In the genomic region with DNA sequence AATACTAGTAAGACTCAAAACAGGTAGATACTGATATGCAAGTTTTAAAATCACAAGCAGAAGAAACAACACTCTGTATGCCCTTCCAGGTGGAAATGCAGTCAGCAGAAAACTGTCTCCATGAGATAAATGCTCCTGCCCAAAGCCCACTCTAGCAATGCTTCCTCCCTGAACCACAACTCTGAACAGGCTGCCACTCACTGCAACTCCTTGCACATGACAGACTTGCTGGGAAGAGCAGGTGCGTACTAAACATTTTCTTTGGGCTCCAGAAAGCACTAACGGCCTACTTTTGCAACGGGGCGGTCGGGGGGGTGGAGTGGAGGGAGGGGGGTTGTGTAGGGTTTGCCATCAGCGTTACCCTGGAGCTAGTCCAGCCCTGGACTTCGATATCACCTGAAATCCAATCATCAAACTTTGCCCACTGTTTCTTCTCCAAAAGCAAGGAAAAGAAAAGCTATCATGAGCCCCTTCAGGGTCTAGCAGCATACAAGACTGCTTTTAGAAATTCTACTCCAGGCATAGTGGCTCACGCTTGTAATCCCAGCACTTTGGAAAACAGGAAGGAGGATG, we compare ENCODE assay signal across 11 cellular contexts. TPM values are rescaled to one million over a fixed set of nuclear protein-coding genes. Genes with fewer than 3 reads are reported as not detected.
DNase-seq lines count a peak whose midpoint lies in the region; ATAC-seq and TF ChIP-seq lines count a peak whose summit lies in the region.
"Had no signal": no experiment of that assay in that cellular context is flagged by ENCODE, and none has a peak within 500 bp of the region (broad histone marks: within the 10 kb centered on the region; RNA-seq: fewer than 3 reads in every experiment).

No MANE protein-coding gene starts in this region.

- 40 to 53% methylated on average over 8 of the region's 8 CpGs for WGBS in heart right ventricle, 2 donors
- WGBS in urinary bladder = 53% methylated on average over 8 of the region's 8 CpGs

- H3K27me3 ChIP-seq in cardiac muscle cell = no peaks in the 10 kb centered on the region
- H3K27me3 ChIP-seq in heart right ventricle = no peaks in the 10 kb centered on the region
- H3K27me3 ChIP-seq in lower lobe of right lung (ENCODE audit: low read depth) = no peaks in the 10 kb centered on the region

- peak overlapping the region; percentile 89 for H3K27ac ChIP-seq in cardiac muscle cell
- peak overlapping the region in 2 of 10 donors; percentile 5 to 49 for H3K27ac ChIP-seq in heart right ventricle
- peak overlapping the region; percentile 6 for H3K27ac ChIP-seq in urinary bladder (ENCODE audit: low read depth)
- no peak overlapping the region for H3K27ac ChIP-seq in lower lobe of right lung

- DNase-seq in cardiac muscle cell (ENCODE audit: low read depth in 1 of 2, low spot score in 1 of 2) (no peak), heart right ventricle (no peak), UCSD-AML1 (lab: John Stamatoyannopoulos, UW; ENCODE audit: unreplicated experiment) (peak; percentile 45), left colon (no peak), lower lobe of right lung (no peak), posterior vena cava (ENCODE audit: low spot score) (no peak)
- DNase-seq: activated CD8-positive, alpha-beta memory T cell treated with anti-CD3 and anti-CD28 coated beads, Interleukin-2, amount 50 U/mL, for 4 hours; NCI-H1417 treated with DMSO at 0.1 percent for 48 hours; posterior cingulate gyrus had no signal

- H3K9me3 ChIP-seq in cardiac muscle cell (ENCODE audit: low read depth) (no peaks in the 10 kb centered on the region), heart right ventricle (no peaks in the 10 kb centered on the region), lower lobe of right lung (no peaks in the 10 kb centered on the region)

- intact Hi-C loops in heart right ventricle (cut with DNase I) = loop anchor here in 1 of 10 donors (5.0 kb wide), 1 partner anchor 38 kb away; no protein-coding TSS in a partner anchor
- intact Hi-C loops in left colon (cut with DNase I, micrococcal nuclease) = no loop called here
- intact Hi-C loops in lower lobe of right lung (cut with DNase I) = no loop called here
- intact Hi-C loops in posterior vena cava (cut with DNase I) = no loop called here

- TF ChIP-seq CTCF in cardiac muscle cell (IDR thresholded peaks at IDR 0.05; ENCODE audit: low read depth, low read length) (no peak), heart right ventricle (IDR thresholded peaks at IDR 0.05) (no peak), lower lobe of right lung (IDR thresholded peaks at IDR 0.05) (no peak)

- H3K4me1 ChIP-seq in cardiac muscle cell (ENCODE audit: low read depth) (peaks cover 53% of the 10 kb centered on the region), heart right ventricle (peaks cover 39 to 100% (median 90%) of the 10 kb centered on the region in 9 donors), urinary bladder (ENCODE audit: insufficient read depth) (peaks cover 7% of the 10 kb centered on the region), lower lobe of right lung (peaks cover 99% of the 10 kb centered on the region)

- no peak overlapping the region for H3K4me3 ChIP-seq in cardiac muscle cell
- H3K4me3 ChIP-seq in heart right ventricle = no peak overlapping the region
- H3K4me3 ChIP-seq in urinary bladder (ENCODE audit: low read depth, low read length) = no peak overlapping the region
- no peak overlapping the region for H3K4me3 ChIP-seq in lower lobe of right lung

- H3K36me3 ChIP-seq in cardiac muscle cell (no peaks in the 10 kb centered on the region), heart right ventricle (no peaks in the 10 kb centered on the region), urinary bladder (ENCODE audit: insufficient read depth) (no peaks in the 10 kb centered on the region), lower lobe of right lung (no peaks in the 10 kb centered on the region)

- ATAC-seq in heart right ventricle (no peak), left colon (peak; percentile 9), HG03280 (IDR thresholded peaks at IDR 0.05; ENCODE audit: unreplicated experiment) (no peak), lower lobe of right lung (no peak)

RNA-seq across cellular contexts. Expression of gene ANKRD11, which starts 46.1 kb away (rescaled TPM):
- total RNA-seq in cardiac muscle cell (70.1 and 111 TPM in 2 replicates), heart right ventricle (10 to 100 TPM; 55.9 to 93.6 (median 67.4) TPM), left colon (100 to 1,000 TPM in 1 of 2 donors, 10 to 100 TPM in 1; 82.5 to 135 TPM), urinary bladder (51.2 TPM), lower lobe of right lung (127 TPM), posterior vena cava (100 to 1,000 TPM in 1 of 2 donors, 10 to 100 TPM in 1; 95.0 to 110 TPM)
- polyA plus RNA-seq in cardiac muscle cell (131 and 159 TPM in 2 replicates), heart right ventricle (10 to 100 TPM; 47.7 to 65.5 TPM), urinary bladder (73.3 TPM)
